8 cellular contexts compared by ENCODE assay signal in the genomic region with DNA sequence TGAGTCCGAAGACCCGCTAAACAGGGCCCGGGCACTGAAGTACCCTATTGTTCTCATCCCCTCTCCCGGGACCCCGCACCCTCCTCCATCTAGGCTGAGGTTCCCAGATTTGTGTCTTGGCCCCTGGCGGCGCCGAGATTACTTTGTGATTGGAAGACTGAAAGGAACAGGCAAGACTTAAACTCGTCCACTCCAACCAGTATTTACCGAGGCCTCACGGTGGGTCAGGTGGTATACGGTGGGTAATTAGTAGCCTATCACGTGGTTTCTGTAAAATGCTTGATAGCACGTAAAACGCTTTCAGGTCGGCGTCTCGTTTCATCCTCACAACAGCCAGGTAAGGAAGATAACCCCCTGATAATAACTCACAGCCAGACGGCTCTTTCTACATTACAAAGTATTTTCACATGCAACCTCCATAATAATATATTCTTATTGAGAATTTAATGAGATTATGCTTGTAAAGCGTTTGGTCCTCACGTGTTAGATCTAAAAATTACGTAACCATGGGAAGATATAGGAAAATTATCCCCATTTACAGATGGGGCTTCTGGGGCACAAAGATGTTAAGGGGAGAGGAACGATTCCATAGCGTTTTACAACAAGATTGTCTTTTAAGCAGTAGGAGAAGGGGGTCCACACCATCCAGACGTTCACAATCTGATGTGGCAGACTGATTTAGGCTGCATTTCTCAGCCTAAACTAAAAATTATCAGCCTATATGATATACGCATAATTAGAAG. TPM values are rescaled to one million over a fixed set of nuclear protein-coding genes. Genes with fewer than 3 reads are reported as not detected.
DNase-seq lines count a peak whose midpoint lies in the region; ATAC-seq and TF ChIP-seq lines count a peak whose summit lies in the region.

No MANE protein-coding gene starts in this region.

- H3K9me3 ChIP-seq in naive thymus-derived CD4-positive, alpha-beta T cell (ENCODE audit: control insufficient read depth in 2 of 3, low read length in 3 of 3) = no peaks in the 10 kb centered on the region
- no peaks in the 10 kb centered on the region for H3K9me3 ChIP-seq in upper lobe of left lung

- no peaks in the 10 kb centered on the region for H3K27me3 ChIP-seq in naive thymus-derived CD4-positive, alpha-beta T cell (ENCODE audit: control insufficient read depth in 2 of 2, insufficient read depth in 2 of 2, low read length in 2 of 2)
- no peaks in the 10 kb centered on the region for H3K27me3 ChIP-seq in upper lobe of left lung

- 3 to 4% methylated on average over 22 to 26 of the region's 26 CpGs for WGBS in upper lobe of left lung, 2 donors

- POLR2A ChIA-PET in naive thymus-derived CD4-positive, alpha-beta T cell (lab: Charles Lee) = interaction anchor here (0.7 to 1.7 kb wide), 6 partner anchors 68 to 131 kb away, joined by 3 to 9 read pairs (median 4); a partner anchor contains a TSS

- CTCF ChIA-PET in Calu3 (lab: Charles Lee) = interaction anchor here (0.7 to 1.9 kb wide), 2 partner anchors 14 to 663 kb away, joined by 3 to 17 read pairs; no protein-coding TSS in a partner anchor
- CTCF ChIA-PET in naive thymus-derived CD4-positive, alpha-beta T cell (lab: Charles Lee) = interaction anchor here (0.6 kb wide), 1 partner anchor 85 kb away, joined by 3 read pairs; no protein-coding TSS in a partner anchor

- peaks cover 41% of the 10 kb centered on the region for H3K36me3 Mint-ChIP-seq in Calu3 (ENCODE audit: insufficient read depth, unreplicated experiment)
- peaks cover 5 to 12% (median 7%) of the 10 kb centered on the region in 5 donors for H3K36me3 Mint-ChIP-seq in naive thymus-derived CD4-positive, alpha-beta T cell

- TF ChIP-seq CTCF in Calu3 (IDR thresholded peaks at IDR 0.05; ENCODE audit: unreplicated experiment) = no peak
- peak in 1 of 6 experiments; percentile 2 for TF ChIP-seq CTCF in upper lobe of left lung (IDR thresholded peaks at IDR 0.05)

- no peaks in the 10 kb centered on the region for H3K27me3 Mint-ChIP-seq in Calu3 (ENCODE audit: unreplicated experiment)
- H3K27me3 Mint-ChIP-seq in naive thymus-derived CD4-positive, alpha-beta T cell = no peaks in the 10 kb centered on the region

- intact Hi-C loops in Calu3 (cut with micrococcal nuclease; ENCODE audit: unreplicated experiment) = loop anchor here (5.0 to 10.0 kb wide), 2 partner anchors 46 to 94 kb away; no protein-coding TSS in a partner anchor
- intact Hi-C loops in naive thymus-derived CD4-positive, alpha-beta T cell (cut with micrococcal nuclease) = loop anchor here (1.0 to 10.0 kb wide), 11 partner anchors 22 to 1316 kb away; a partner anchor contains a TSS

- H3K27ac ChIP-seq in naive thymus-derived CD4-positive, alpha-beta T cell (ENCODE audit: low read depth, low read length) = peak overlapping the region; percentile 93
- peak overlapping the region; percentile 92 to 99 (median 98) for H3K27ac ChIP-seq in upper lobe of left lung

- peak overlapping the region; percentile 93 for H3K4me3 ChIP-seq in naive thymus-derived CD4-positive, alpha-beta T cell (ENCODE audit: low read length)
- H3K4me3 ChIP-seq in upper lobe of left lung = peak overlapping the region; percentile 67 to 88 (median 74)

- ATAC-seq in GM19452 (IDR thresholded peaks at IDR 0.05; ENCODE audit: unreplicated experiment) (peak; percentile 57), HG03460 (IDR thresholded peaks at IDR 0.05; ENCODE audit: unreplicated experiment) (peak; percentile 62), upper lobe of left lung (ENCODE audit: low FRiP score in 2 of 2) (peak; percentile 68 to 89)
- peak; percentile 59 for ATAC-seq in naive thymus-derived CD4-positive, alpha-beta T cell

- H3K4me1 Mint-ChIP-seq in Calu3 (ENCODE audit: low read depth, unreplicated experiment) = peaks cover 17% of the 10 kb centered on the region
- H3K4me1 Mint-ChIP-seq in naive thymus-derived CD4-positive, alpha-beta T cell = peaks cover 33 to 53% (median 43%) of the 10 kb centered on the region in 7 donors

- DNase-seq in Calu3 (peak; percentile 76), NCI-H524 treated with DMSO at 0.1 percent for 48 hours (lab: John Stamatoyannopoulos, UW) (peak; percentile 40), activated T-helper 1 cell treated with Interleukin-2 at 50 U/mL for 16 hours (ENCODE audit: low read depth) (peak; percentile 4), fibroblast of peridontal ligament (ENCODE audit: extremely low read depth) (peak; percentile 62), upper lobe of left lung (peak in 1 of 2 donors; percentile 81)
- DNase-seq in naive thymus-derived CD4-positive, alpha-beta T cell = peak in 6 of 9 donors; percentile 9 to 48 (median 44)

- peak overlapping the region; percentile 79 for H3K27ac Mint-ChIP-seq in Calu3 (ENCODE audit: unreplicated experiment)
- H3K27ac Mint-ChIP-seq in naive thymus-derived CD4-positive, alpha-beta T cell = peak overlapping the region; percentile 87 to 98 (median 94)

- peak in 1 of 4 donors; percentile 47 for TF ChIP-seq POLR2A in upper lobe of left lung (IDR thresholded peaks at IDR 0.05)

- TSS peak; percentile 50 for BruUV-seq in Calu3 (replicated peaks; lab: Mats Ljungman, UMichigan)

- H3K4me1 ChIP-seq in naive thymus-derived CD4-positive, alpha-beta T cell (ENCODE audit: control insufficient read depth in 2 of 2, insufficient read depth in 2 of 2, low read length in 2 of 2) = peaks cover 15 to 19% of the 10 kb centered on the region in 2 donors
- H3K4me1 ChIP-seq in upper lobe of left lung = peaks cover 26 to 41% (median 31%) of the 10 kb centered on the region in 4 donors

- no peaks in the 10 kb centered on the region for H3K9me3 Mint-ChIP-seq in Calu3 (ENCODE audit: low read depth, unreplicated experiment)
- H3K9me3 Mint-ChIP-seq in naive thymus-derived CD4-positive, alpha-beta T cell = peaks cover 0 to 2% (median 0%) of the 10 kb centered on the region in 11 donors

- peaks cover 0 to 9% (median 0%) of the 10 kb centered on the region in 3 experiments for H3K36me3 ChIP-seq in naive thymus-derived CD4-positive, alpha-beta T cell (ENCODE audit: control insufficient read depth in 2 of 3, insufficient read depth in 3 of 3, low read length in 3 of 3)
- peaks cover 0 to 8% (median 0%) of the 10 kb centered on the region in 4 donors for H3K36me3 ChIP-seq in upper lobe of left lung

- no peak for TF ChIP-seq EP300 in upper lobe of left lung (IDR thresholded peaks at IDR 0.05)

- H3K4me3 Mint-ChIP-seq in Calu3 (ENCODE audit: low read depth, unreplicated experiment) = peak overlapping the region; percentile 92
- peak overlapping the region; percentile 90 to 99 (median 98) for H3K4me3 Mint-ChIP-seq in naive thymus-derived CD4-positive, alpha-beta T cell

RNA-seq across cellular contexts. Expression of a gene that starts 0.6 kb away (rescaled TPM):
- total RNA-seq in Calu3 (2022) (70.2 and 75.9 TPM in 2 replicates), upper lobe of left lung (10 to 100 TPM; 41.0 to 90.2 (median 72.9) TPM)
- 10 to 100 TPM; 25.4 to 56.4 (median 42.0) TPM for total RNA-seq in naive thymus-derived CD4-positive, alpha-beta T cell
- polyA plus RNA-seq in naive thymus-derived CD4-positive, alpha-beta T cell = 1 to 10 TPM; 5.0 to 8.2 TPM
